ENCODE assay signal across 10 cellular contexts in the genomic region with DNA sequence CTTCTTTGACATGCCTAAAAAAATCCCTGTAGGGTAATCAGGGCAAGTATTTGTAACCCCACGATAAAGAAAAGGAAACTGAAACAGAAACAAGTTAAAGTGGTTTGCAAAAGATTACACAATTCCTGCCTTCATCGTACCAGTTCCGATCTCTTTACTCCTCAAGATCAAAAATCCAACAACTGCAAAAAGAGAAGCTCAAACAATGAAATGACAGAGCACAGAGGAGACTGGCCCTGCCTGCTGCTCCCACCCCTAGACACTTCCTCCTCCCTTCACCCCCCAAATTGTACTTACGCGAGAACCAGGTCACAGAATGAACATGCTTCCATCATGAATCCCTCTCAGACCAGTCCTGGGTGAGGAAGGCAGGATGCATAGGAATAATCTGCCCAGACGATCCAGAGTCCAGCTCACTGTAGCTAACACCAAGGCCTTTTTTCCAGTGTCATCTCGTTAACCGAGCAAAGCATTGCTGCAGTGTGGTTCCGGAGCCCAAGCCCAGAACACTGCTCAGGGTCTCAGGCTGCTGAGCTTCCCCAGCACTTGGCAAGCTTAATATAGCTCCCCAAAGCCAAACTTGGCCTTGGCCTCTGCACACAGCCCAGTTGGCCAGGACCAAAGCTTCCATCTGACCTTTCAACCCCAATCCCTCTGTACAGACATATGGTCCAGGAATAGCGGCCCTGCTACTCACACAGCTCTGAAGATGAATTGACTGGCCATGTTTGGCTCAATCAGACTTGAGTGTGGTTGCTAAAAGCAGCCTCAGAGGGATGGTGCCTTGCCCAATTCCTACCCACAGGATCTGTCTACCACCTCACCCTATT. TPM values are rescaled to one million over a fixed set of nuclear protein-coding genes. Genes with fewer than 3 reads are reported as not detected.
A peak's percentile ranks its signal among the peaks of the same experiment; 100 is the strongest.
DNase-seq lines count a peak whose midpoint lies in the region; ATAC-seq and TF ChIP-seq lines count a peak whose summit lies in the region.
"Had no signal": no experiment of that assay in that cellular context is flagged by ENCODE, and none has a peak within 500 bp of the region (broad histone marks: within the 10 kb centered on the region; RNA-seq: fewer than 3 reads in every experiment).

No MANE protein-coding gene starts in this region.

- H2AFZ ChIP-seq in neural progenitor cell (replicated peaks): no peak overlapping the region

- H3K27me3 ChIP-seq in neural progenitor cell: no peaks in the 10 kb centered on the region

- no peak overlapping the region for H3K27ac ChIP-seq in neural progenitor cell

- H3K9ac ChIP-seq in neural progenitor cell: no peak overlapping the region

- H3K9me3 ChIP-seq in neural progenitor cell (ENCODE audit: low read depth): no peaks in the 10 kb centered on the region

- TF ChIP-seq CTCF in choroid plexus epithelial cell (conservative IDR thresholded peaks at IDR 0.05; ENCODE audit: low read depth, low read length): no peak
- no peak for TF ChIP-seq CTCF in neural progenitor cell (IDR thresholded peaks at IDR 0.05)

- ATAC-seq in GM18867 (IDR thresholded peaks at IDR 0.05; ENCODE audit: unreplicated experiment) (peak; percentile 69), HG03565 (IDR thresholded peaks at IDR 0.05; ENCODE audit: unreplicated experiment) (peak; percentile 65), GM21381 (IDR thresholded peaks at IDR 0.05; ENCODE audit: unreplicated experiment) (no peak)

- H3K4me1 Mint-ChIP-seq in neural progenitor cell: peaks cover 3% of the 10 kb centered on the region

- H3K4me3 Mint-ChIP-seq in neural progenitor cell: no peak overlapping the region

- H3K4me3 ChIP-seq in choroid plexus epithelial cell (ENCODE audit: low read depth, low read length): no peak overlapping the region
- no peak overlapping the region for H3K4me3 ChIP-seq in neural progenitor cell
- H3K4me3 ChIP-seq: lung had no signal

- DNase-seq in choroid plexus epithelial cell (ENCODE audit: low read depth) (peak; percentile 2), retina (peak; percentile 39), NCI-H1048 (lab: John Stamatoyannopoulos, UW) (no peak), SK-N-DZ (ENCODE audit: low spot score) (no peak), neural progenitor cell (ENCODE audit: low spot score) (no peak)
- DNase-seq: activated gamma-delta T cell had no signal

- H3K4me1 ChIP-seq in neural progenitor cell: no peaks in the 10 kb centered on the region

- H3K9me3 Mint-ChIP-seq in neural progenitor cell: no peaks in the 10 kb centered on the region

- H3K36me3 ChIP-seq in neural progenitor cell: no peaks in the 10 kb centered on the region

- peaks cover 3% of the 10 kb centered on the region for H3K27me3 Mint-ChIP-seq in neural progenitor cell (ENCODE audit: insufficient read depth, low read depth)

- no peaks in the 10 kb centered on the region for H4K20me1 ChIP-seq in neural progenitor cell (ENCODE audit: low read depth)

- H3F3A ChIP-seq in neural progenitor cell (ENCODE audit: low read depth): no peaks in the 10 kb centered on the region

- no peaks in the 10 kb centered on the region for H3K36me3 Mint-ChIP-seq in neural progenitor cell

- no peaks in the 10 kb centered on the region for H3K79me2 ChIP-seq in neural progenitor cell (ENCODE audit: low read depth)

- no peak overlapping the region for H3K27ac Mint-ChIP-seq in neural progenitor cell

- H3K4me2 ChIP-seq in neural progenitor cell: no peak overlapping the region

RNA-seq across cellular contexts. Expression of a gene that starts 20.3 kb away (rescaled TPM):
- not detected in 2 replicates for polyA plus RNA-seq in SK-N-DZ (2014; cell fraction: cytosol; rRNA removed)
- polyA plus RNA-seq in SK-N-DZ (2014; cell fraction: nucleus; rRNA removed): not detected in 2 replicates
- not detected in 2 replicates for total RNA-seq in neural progenitor cell (ENCODE audit: low replicate concordance)

Comparison
In these comparisons a context has a peak if more than half of its experiments do, and no peak if none do; other contexts are left out.
1. DNase-seq: peak in choroid plexus epithelial cell (single experiment) and retina (single experiment); none in NCI-H1048 (single experiment), SK-N-DZ (single experiment) and neural progenitor cell (single experiment).